Comparison of ENCODE assay signal across 8 cellular contexts in genomic region chr15:91522609-91523332, GRCh38.
DNase-seq lines count a peak whose midpoint lies in the region; ATAC-seq and TF ChIP-seq lines count a peak whose summit lies in the region.

No MANE protein-coding gene starts in this region.

- peak overlapping the region; percentile 97 for H3K27ac ChIP-seq in KOPT-K1 (ENCODE audit: low read depth, low read length, poor library complexity, severe bottlenecking)

- no peaks in the 10 kb centered on the region for H3K36me3 ChIP-seq in BE2C
- H3K36me3 ChIP-seq in KOPT-K1 (ENCODE audit: insufficient read depth, low read length) = no peaks in the 10 kb centered on the region
- no peaks in the 10 kb centered on the region for H3K36me3 ChIP-seq in kidney epithelial cell (ENCODE audit: control insufficient read depth, insufficient read depth, low read length)

- no peaks in the 10 kb centered on the region for H3K9me3 ChIP-seq in BE2C
- H3K9me3 ChIP-seq in KOPT-K1 (ENCODE audit: insufficient read depth, low read length, poor library complexity, severe bottlenecking) = peaks cover 3% of the 10 kb centered on the region

- no peaks in the 10 kb centered on the region for H3K27me3 ChIP-seq in BE2C
- H3K27me3 ChIP-seq in kidney epithelial cell (ENCODE audit: control insufficient read depth, insufficient read depth, low read length) = no peaks in the 10 kb centered on the region

- peaks cover 5% of the 10 kb centered on the region for H3K4me1 ChIP-seq in BE2C

- ATAC-seq in HG03342 (IDR thresholded peaks at IDR 0.05; ENCODE audit: unreplicated experiment) = no peak

- TF ChIP-seq CTCF in BE2C (IDR thresholded peaks at IDR 0.05; ENCODE audit: low read depth, low read length) (peak; percentile 49), kidney epithelial cell (IDR thresholded peaks at IDR 0.05; ENCODE audit: insufficient read depth, low read length, poor library complexity, severe bottlenecking) (peak; percentile 9)

- H3K4me3 ChIP-seq in BE2C (ENCODE audit: low read depth, low read length) (no peak overlapping the region), kidney epithelial cell (ENCODE audit: low read depth, low read length) (no peak overlapping the region)

- DNase-seq in BE2C = no peak
- DNase-seq in astrocyte of the hippocampus (ENCODE audit: low read depth, low spot score) = peak; percentile 69
- DNase-seq in kidney epithelial cell (ENCODE audit: low read depth) = no peak
- DNase-seq in glomerular visceral epithelial cell (ENCODE audit: extremely low spot score) = no peak
- no peak for DNase-seq in cerebellar cortex (ENCODE audit: low spot score)
- no peak for DNase-seq in NCI-H2227 treated with DMSO at 0.1 percent for 48 hours (lab: John Stamatoyannopoulos, UW)
